In genomic region chr3:149489060-149489690, GRCh38 we compare ENCODE assay signal across 10 cellular contexts. TPM values are rescaled to one million over a fixed set of nuclear protein-coding genes. Genes with fewer than 3 reads are reported as not detected.
DNase-seq lines count a peak whose midpoint lies in the region; ATAC-seq, FAIRE-seq and TF ChIP-seq lines count a peak whose summit lies in the region.
"Had no signal": no experiment of that assay in that cellular context is flagged by ENCODE, and none has a peak within 500 bp of the region (broad histone marks: within the 10 kb centered on the region; RNA-seq: fewer than 3 reads in every experiment).

No MANE protein-coding gene starts in this region.

- H3K36me3 ChIP-seq in bronchial epithelial cell (ENCODE audit: control insufficient read depth, insufficient read depth, low read length), result no peaks in the 10 kb centered on the region

- ATAC-seq in HG02938 (IDR thresholded peaks at IDR 0.05; ENCODE audit: unreplicated experiment) (no peak), HG03025 (IDR thresholded peaks at IDR 0.05; ENCODE audit: low FRiP score, unreplicated experiment) (no peak)

- TF ChIP-seq CTCF in bronchial epithelial cell (IDR thresholded peaks at IDR 0.05; ENCODE audit: insufficient read depth, low read length, severe bottlenecking) (peak; percentile 59), osteocyte (IDR thresholded peaks at IDR 0.05) (peak; percentile 68)

- no peak overlapping the region for H3K4me3 Mint-ChIP-seq in osteocyte (ENCODE audit: unreplicated experiment)
- H3K4me3 Mint-ChIP-seq: dendritic cell treated with granulocyte-macrophage colony-stimulating factor and Interleukin-4, amounts not matched to agents 40 ng/mL and 50 ng/mL, for 4 days; T-helper 1 cell treated with Interleukin-12 subunit alpha and Interleukin-12 subunit beta and Interleukin-4 antibody, amounts not matched to agents 30 μg/mL and 1 μg/mL, for 36 hours had no signal

- no peaks in the 10 kb centered on the region for H3K36me3 Mint-ChIP-seq in osteocyte (ENCODE audit: unreplicated experiment)

- DNase-seq in NCI-H748 (lab: John Stamatoyannopoulos, UW; ENCODE audit: unreplicated experiment) (peak; percentile 10), NCI-H748 treated with DMSO at 0.1 percent for 48 hours (lab: John Stamatoyannopoulos, UW) (no peak), Kasumi-1 (lab: John Stamatoyannopoulos, UW) (peak; percentile 43 to 71), bronchial epithelial cell (ENCODE audit: low read depth) (no peak), osteocyte (ENCODE audit: extremely low spot score, unreplicated experiment) (no peak), NCI-H1694 treated with DMSO at 0.1 percent for 48 hours (lab: John Stamatoyannopoulos, UW) (no peak)

- peaks cover 2% of the 10 kb centered on the region for H3K27me3 ChIP-seq in bronchial epithelial cell (ENCODE audit: control insufficient read depth, insufficient read depth, low read length)

- H3K27me3 Mint-ChIP-seq in osteocyte (ENCODE audit: unreplicated experiment), result no peaks in the 10 kb centered on the region

- H3K4me1 Mint-ChIP-seq in osteocyte (ENCODE audit: unreplicated experiment), result peaks cover 12% of the 10 kb centered on the region

- H3K27ac Mint-ChIP-seq in osteocyte (ENCODE audit: unreplicated experiment), result no peak overlapping the region
- H3K27ac Mint-ChIP-seq: dendritic cell treated with granulocyte-macrophage colony-stimulating factor and Interleukin-4, amounts not matched to agents 40 ng/mL and 50 ng/mL, for 4 days; T-helper 1 cell treated with Interleukin-12 subunit alpha and Interleukin-12 subunit beta and Interleukin-4 antibody, amounts not matched to agents 30 μg/mL and 1 μg/mL, for 36 hours had no signal

- H3K4me3 ChIP-seq in bronchial epithelial cell (ENCODE audit: low read depth, low read length), result no peak overlapping the region

- no peak for FAIRE-seq in bronchial epithelial cell (lab: Jason Lieb, UNC)

- H3K9me3 Mint-ChIP-seq in osteocyte (ENCODE audit: unreplicated experiment), result no peaks in the 10 kb centered on the region
- H3K9me3 Mint-ChIP-seq: dendritic cell treated with granulocyte-macrophage colony-stimulating factor and Interleukin-4, amounts not matched to agents 40 ng/mL and 50 ng/mL, for 4 days; T-helper 1 cell treated with Interleukin-12 subunit alpha and Interleukin-12 subunit beta and Interleukin-4 antibody, amounts not matched to agents 30 μg/mL and 1 μg/mL, for 36 hours had no signal

RNA-seq across cellular contexts. Expression of gene TM4SF4, which starts 14.7 kb away (rescaled TPM):
- total RNA-seq in bronchial epithelial cell, result not detected in 2 replicates
- total RNA-seq in osteocyte, result not detected in 2 replicates

Comparison
In these comparisons a context has a peak if more than half of its experiments do, and no peak if none do; other contexts are left out.
1. DNase-seq: peak in NCI-H748 (single experiment) and Kasumi-1 (2 of 2); none in NCI-H748 treated with DMSO at 0.1 percent for 48 hours (single experiment), bronchial epithelial cell (single experiment), osteocyte (single experiment) and NCI-H1694 treated with DMSO at 0.1 percent for 48 hours (single experiment).